In genomic region chr6:26103770-26104456, GRCh38 we compare ENCODE assay signal across 8 cellular contexts. TPM values are rescaled to one million over a fixed set of nuclear protein-coding genes. Genes with fewer than 3 reads are reported as not detected.
DNase-seq lines count a peak whose midpoint lies in the region; ATAC-seq, FAIRE-seq and TF ChIP-seq lines count a peak whose summit lies in the region.

No MANE protein-coding gene starts in this region.

- FAIRE-seq in GM12892 (lab: Jason Lieb, UNC): peak; percentile 89

- TF ChIP-seq CTCF in astrocyte of the cerebellum (IDR thresholded peaks at IDR 0.05; ENCODE audit: low read depth, low read length, missing control alignments): peak; percentile 65
- peak; percentile 51 for TF ChIP-seq CTCF in hepatocyte (IDR thresholded peaks at IDR 0.05; ENCODE audit: poor library complexity)

- in situ Hi-C loops in astrocyte of the cerebellum (cut with HindIII; ENCODE audit: low sequenced_read_pairs): no loop called here

- peak; percentile 99 for TF ChIP-seq POLR2A in GM12892 (IDR thresholded peaks at IDR 0.05; ENCODE audit: low read depth, low read length)

- WGBS in hepatocyte (ENCODE audit: low lambda C conversion rate, missing lambda C conversion rate): 1% methylated on average over 39 of the region's 39 CpGs

- DNase-seq in GM12892 (ENCODE audit: insufficient read length) (peak; percentile 38), NCI-H187 treated with DMSO at 0.1 percent for 48 hours (lab: John Stamatoyannopoulos, UW) (peak; percentile 63), T-helper 9 cell (peak; percentile 82), astrocyte of the cerebellum (ENCODE audit: low read depth) (peak; percentile 85), hepatocyte (ENCODE audit: low spot score) (peak; percentile 86), retina (peak; percentile 98), DMS79 treated with DMSO at 0.1 percent for 48 hours (lab: John Stamatoyannopoulos, UW) (no peak)

- H3K36me3 ChIP-seq in hepatocyte (replicated peaks; ENCODE audit: insufficient read depth, low read depth): no peaks in the 10 kb centered on the region

- peak overlapping the region; percentile 76 for H3K27ac ChIP-seq in hepatocyte

- H3K9me2 ChIP-seq in hepatocyte (replicated peaks; ENCODE audit: insufficient read depth): no peaks in the 10 kb centered on the region

- no peaks in the 10 kb centered on the region for H3K27me3 ChIP-seq in hepatocyte

- H3K9me3 ChIP-seq in hepatocyte (ENCODE audit: low read depth): no peaks in the 10 kb centered on the region

- H3K4me2 ChIP-seq in hepatocyte: peak overlapping the region; percentile 70

- peaks cover 5% of the 10 kb centered on the region for H3K4me1 ChIP-seq in hepatocyte (ENCODE audit: insufficient read depth)

- no peaks in the 10 kb centered on the region for H4K20me1 ChIP-seq in hepatocyte (ENCODE audit: insufficient read depth, poor library complexity, severe bottlenecking)

- peak overlapping the region; percentile 15 for H2AFZ ChIP-seq in hepatocyte

- no peaks in the 10 kb centered on the region for H3K79me2 ChIP-seq in hepatocyte

- H3K4me3 ChIP-seq in astrocyte of the cerebellum (ENCODE audit: low read depth, low read length) (peak overlapping the region; percentile 45), hepatocyte (peak overlapping the region; percentile 35)

- peak; percentile 84 for ATAC-seq in HG02852 (IDR thresholded peaks at IDR 0.05; ENCODE audit: unreplicated experiment)

RNA-seq across cellular contexts. Expression of gene HFE, which starts 16.7 kb away (rescaled TPM):
- 4.4 TPM for polyA plus RNA-seq in GM12892 (2012; ENCODE audit: missing spikeins)
- 5.6 and 7.4 TPM in 2 replicates for total RNA-seq in hepatocyte
- polyA plus RNA-seq in hepatocyte: 3.6 and 4.5 TPM in 2 replicates
